In the genomic region with DNA sequence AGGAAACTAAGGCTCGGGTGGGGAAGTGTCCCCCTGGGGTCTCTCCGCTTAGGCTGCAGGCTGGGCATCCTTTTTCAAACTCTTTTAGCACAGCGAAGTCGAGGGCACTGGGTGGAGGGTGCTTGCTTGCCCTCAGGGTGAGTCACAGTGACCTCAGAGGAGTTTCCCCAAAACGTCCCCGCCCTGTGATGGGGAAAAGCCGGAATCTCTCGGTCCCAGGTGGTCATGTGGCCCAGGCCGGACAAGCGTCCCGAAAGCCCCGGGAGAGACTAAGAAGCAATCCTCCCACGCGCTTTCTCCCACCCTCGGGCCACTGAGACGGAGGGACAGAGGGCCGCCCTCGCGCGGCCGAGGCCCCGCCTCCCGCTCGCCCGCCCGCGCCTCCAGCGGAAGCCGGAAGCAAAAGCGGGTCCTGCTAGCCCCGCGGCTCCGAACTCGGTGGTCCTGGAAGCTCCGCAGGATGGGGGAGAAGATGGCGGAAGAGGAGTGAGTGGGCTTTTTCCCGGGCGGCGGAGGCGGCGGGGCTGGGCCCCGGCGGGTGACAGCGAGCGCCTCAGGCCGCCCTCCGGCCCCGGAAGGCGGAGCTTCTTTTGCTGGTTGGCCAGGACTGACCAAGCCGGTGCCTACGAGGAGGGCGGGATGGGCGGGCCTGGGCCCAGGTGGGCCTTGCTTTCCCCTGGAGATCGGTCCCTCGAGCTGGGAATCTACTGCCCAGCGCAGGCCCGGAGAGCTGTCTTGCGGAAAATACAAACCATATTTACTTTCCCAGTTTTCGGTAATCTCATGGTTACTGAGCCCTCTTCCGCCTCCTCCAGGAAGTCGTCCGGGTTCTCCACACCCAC, we compare ENCODE assay signal across 1 cellular context.
TF ChIP-seq lines count a peak whose summit lies in the region.

A gene with protein sequence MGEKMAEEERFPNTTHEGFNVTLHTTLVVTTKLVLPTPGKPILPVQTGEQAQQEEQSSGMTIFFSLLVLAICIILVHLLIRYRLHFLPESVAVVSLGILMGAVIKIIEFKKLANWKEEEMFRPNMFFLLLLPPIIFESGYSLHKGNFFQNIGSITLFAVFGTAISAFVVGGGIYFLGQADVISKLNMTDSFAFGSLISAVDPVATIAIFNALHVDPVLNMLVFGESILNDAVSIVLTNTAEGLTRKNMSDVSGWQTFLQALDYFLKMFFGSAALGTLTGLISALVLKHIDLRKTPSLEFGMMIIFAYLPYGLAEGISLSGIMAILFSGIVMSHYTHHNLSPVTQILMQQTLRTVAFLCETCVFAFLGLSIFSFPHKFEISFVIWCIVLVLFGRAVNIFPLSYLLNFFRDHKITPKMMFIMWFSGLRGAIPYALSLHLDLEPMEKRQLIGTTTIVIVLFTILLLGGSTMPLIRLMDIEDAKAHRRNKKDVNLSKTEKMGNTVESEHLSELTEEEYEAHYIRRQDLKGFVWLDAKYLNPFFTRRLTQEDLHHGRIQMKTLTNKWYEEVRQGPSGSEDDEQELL (plus strand): TSS at position 366 of the 842 bp plus-strand sequence. CDS start 95 bp downstream, at position 461.

TF ChIP-seq in HepG2, 621 proteins besides CTCF, POLR2A, EP300 and RAD21 (continued from another document and continues in another):
- TF ChIP-seq SAP130 (CRISPR knock-in tag; IDR thresholded peaks at IDR 0.05; ENCODE audit: low read depth) (peak; percentile 96), ZNF678 (CRISPR knock-in tag; IDR thresholded peaks at IDR 0.05) (peak; percentile 92), ZNF501 (CRISPR knock-in tag; IDR thresholded peaks at IDR 0.05) (peak; percentile 96), PHF5A (CRISPR knock-in tag; IDR thresholded peaks at IDR 0.05; ENCODE audit: low read depth, unreplicated experiment) (no peak), ARHGAP35 (CRISPR knock-in tag; IDR thresholded peaks at IDR 0.05; ENCODE audit: borderline replicate concordance) (peak; percentile 90; the same call in 1 of the 2 replicates), MAFF (IDR thresholded peaks at IDR 0.05; ENCODE audit: low read depth, low read length) (no peak), ZNF737 (CRISPR knock-in tag; IDR thresholded peaks at IDR 0.05; ENCODE audit: borderline replicate concordance) (no peak), MYC (CRISPR knock-in tag; IDR thresholded peaks at IDR 0.05; ENCODE audit: borderline replicate concordance) (peak; percentile 93; the same call in 1 of the 2 replicates), PCBP1 (IDR thresholded peaks at IDR 0.05; ENCODE audit: borderline replicate concordance, low read depth, low read length) (0 out of 2 replicates have a peak, but pooled peaks have one; percentile 73), ZNF329 (CRISPR knock-in tag; IDR thresholded peaks at IDR 0.05; ENCODE audit: low read depth) (peak; percentile 68; the same call in 1 of the 2 replicates), ZSCAN9 (CRISPR knock-in tag; IDR thresholded peaks at IDR 0.05; ENCODE audit: borderline replicate concordance) (peak; percentile 87), RFX3 (CRISPR knock-in tag; IDR thresholded peaks at IDR 0.05) (no peak), ZNF331 (CRISPR knock-in tag; IDR thresholded peaks at IDR 0.05) (peak; percentile 77), ZNF558 (CRISPR knock-in tag; IDR thresholded peaks at IDR 0.05; ENCODE audit: borderline replicate concordance) (0 out of 2 replicates have a peak, but pooled peaks have one; percentile 69), ZNF629 (CRISPR knock-in tag; conservative IDR thresholded peaks at IDR 0.05) (no peak; the same call in 1 of the 2 replicates), RNF2 (conservative IDR thresholded peaks at IDR 0.05; ENCODE audit: low read depth) (no peak), EED (CRISPR knock-in tag; IDR thresholded peaks at IDR 0.05) (peak; percentile 86), ZSCAN25 (CRISPR knock-in tag; IDR thresholded peaks at IDR 0.05) (0 out of 2 replicates have a peak, but pooled peaks have one; percentile 54), ETV6 (CRISPR knock-in tag; conservative IDR thresholded peaks at IDR 0.05) (peak; percentile 61; the same call in 1 of the 2 replicates), MTA1 (CRISPR knock-in tag; IDR thresholded peaks at IDR 0.05; ENCODE audit: borderline replicate concordance) (peak; percentile 86), ZSCAN31 (CRISPR knock-in tag; IDR thresholded peaks at IDR 0.05; ENCODE audit: low read depth) (peak; percentile 92), AHR (CRISPR knock-in tag; IDR thresholded peaks at IDR 0.05) (no peak; the same call in 1 of the 2 replicates), RARA (CRISPR knock-in tag; IDR thresholded peaks at IDR 0.05) (peak; percentile 24; the same call in 1 of the 2 replicates), FOXO1 (CRISPR knock-in tag; IDR thresholded peaks at IDR 0.05) (peak; percentile 58; the same call in 1 of the 2 replicates), PHB2 (IDR thresholded peaks at IDR 0.05; ENCODE audit: partially characterized antibody) (no peak), ZNF7 (CRISPR knock-in tag; IDR thresholded peaks at IDR 0.05) (no peak), GATA4 (IDR thresholded peaks at IDR 0.05; ENCODE audit: borderline replicate concordance, low read depth) (no peak; the same call in 1 of the 2 replicates), TBL1XR1 (IDR thresholded peaks at IDR 0.05; ENCODE audit: borderline replicate concordance, low read length, partially characterized antibody) (no peak), ZBTB21 (CRISPR knock-in tag; IDR thresholded peaks at IDR 0.05) (peak; percentile 53; the same call in 1 of the 2 replicates), SAFB2 (CRISPR knock-in tag; IDR thresholded peaks at IDR 0.05; ENCODE audit: borderline replicate concordance, low read depth) (peak; percentile 84), POLR2AphosphoS2 (IDR thresholded peaks at IDR 0.05; ENCODE audit: low read depth, low read length) (no peak), ZNF547 (CRISPR knock-in tag; IDR thresholded peaks at IDR 0.05) (peak; percentile 53), ZNF251 (CRISPR knock-in tag; IDR thresholded peaks at IDR 0.05) (no peak), FOXJ3 (CRISPR knock-in tag; IDR thresholded peaks at IDR 0.05; ENCODE audit: borderline replicate concordance) (no peak), KAT8 (CRISPR knock-in tag; IDR thresholded peaks at IDR 0.05) (peak; percentile 98), ZNF891 (CRISPR knock-in tag; IDR thresholded peaks at IDR 0.05) (0 out of 2 replicates have a peak, but pooled peaks have one; percentile 67), ISL2 (CRISPR knock-in tag; IDR thresholded peaks at IDR 0.05) (peak; percentile 82), MEIS2 (CRISPR knock-in tag; IDR thresholded peaks at IDR 0.05) (no peak; the same call in none of the 2 replicates), ZNF3 (CRISPR knock-in tag; IDR thresholded peaks at IDR 0.05) (no peak), MIXL1 (CRISPR knock-in tag; IDR thresholded peaks at IDR 0.05) (no peak; the same call in 1 of the 2 replicates), ZNF563 (CRISPR knock-in tag; IDR thresholded peaks at IDR 0.05) (peak; percentile 44; the same call in 1 of the 2 replicates), SUZ12 (IDR thresholded peaks at IDR 0.05; ENCODE audit: low read depth, low read length) (no peak), HNRNPLL (IDR thresholded peaks at IDR 0.05; ENCODE audit: low read depth, low read length, poor library complexity, severe bottlenecking) (peak; percentile 89), ZNF788 (CRISPR knock-in tag; IDR thresholded peaks at IDR 0.05; ENCODE audit: borderline replicate concordance) (no peak; the same call in none of the 2 replicates), ZNF562 (CRISPR knock-in tag; IDR thresholded peaks at IDR 0.05; ENCODE audit: borderline replicate concordance) (no peak), U2AF1 (optimal IDR thresholded peaks at IDR 0.05; ENCODE audit: low read depth, low read length) (peak; percentile 86), ZNF230 (CRISPR knock-in tag; IDR thresholded peaks at IDR 0.05) (peak; percentile 95; the same call in 1 of the 2 replicates)
- TF ChIP-seq, protein P1, sequence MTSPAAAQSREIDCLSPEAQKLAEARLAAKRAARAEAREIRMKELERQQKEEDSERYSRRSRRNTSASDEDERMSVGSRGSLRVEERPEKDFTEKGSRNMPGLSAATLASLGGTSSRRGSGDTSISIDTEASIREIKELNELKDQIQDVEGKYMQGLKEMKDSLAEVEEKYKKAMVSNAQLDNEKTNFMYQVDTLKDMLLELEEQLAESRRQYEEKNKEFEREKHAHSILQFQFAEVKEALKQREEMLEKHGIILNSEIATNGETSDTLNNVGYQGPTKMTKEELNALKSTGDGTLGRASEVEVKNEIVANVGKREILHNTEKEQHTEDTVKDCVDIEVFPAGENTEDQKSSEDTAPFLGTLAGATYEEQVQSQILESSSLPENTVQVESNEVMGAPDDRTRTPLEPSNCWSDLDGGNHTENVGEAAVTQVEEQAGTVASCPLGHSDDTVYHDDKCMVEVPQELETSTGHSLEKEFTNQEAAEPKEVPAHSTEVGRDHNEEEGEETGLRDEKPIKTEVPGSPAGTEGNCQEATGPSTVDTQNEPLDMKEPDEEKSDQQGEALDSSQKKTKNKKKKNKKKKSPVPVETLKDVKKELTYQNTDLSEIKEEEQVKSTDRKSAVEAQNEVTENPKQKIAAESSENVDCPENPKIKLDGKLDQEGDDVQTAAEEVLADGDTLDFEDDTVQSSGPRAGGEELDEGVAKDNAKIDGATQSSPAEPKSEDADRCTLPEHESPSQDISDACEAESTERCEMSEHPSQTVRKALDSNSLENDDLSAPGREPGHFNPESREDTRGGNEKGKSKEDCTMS (CRISPR knock-in tag; conservative IDR thresholded peaks at IDR 0.05): 0 out of 2 replicates have a peak, but pooled peaks have one; percentile 47
- TF ChIP-seq, protein P2, sequence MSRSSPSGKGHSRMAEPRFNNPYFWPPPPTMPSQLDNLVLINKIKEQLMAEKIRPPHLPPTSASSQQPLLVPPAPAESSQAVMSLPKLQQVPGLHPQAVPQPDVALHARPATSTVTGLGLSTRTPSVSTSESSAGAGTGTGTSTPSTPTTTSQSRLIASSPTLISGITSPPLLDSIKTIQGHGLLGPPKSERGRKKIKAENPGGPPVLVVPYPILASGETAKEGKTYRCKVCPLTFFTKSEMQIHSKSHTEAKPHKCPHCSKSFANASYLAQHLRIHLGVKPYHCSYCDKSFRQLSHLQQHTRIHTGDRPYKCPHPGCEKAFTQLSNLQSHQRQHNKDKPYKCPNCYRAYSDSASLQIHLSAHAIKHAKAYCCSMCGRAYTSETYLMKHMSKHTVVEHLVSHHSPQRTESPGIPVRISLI (CRISPR knock-in tag; IDR thresholded peaks at IDR 0.05; ENCODE audit: borderline replicate concordance): peak; percentile 63; the same call in 1 of the 2 replicates
- TF ChIP-seq, protein P3, sequence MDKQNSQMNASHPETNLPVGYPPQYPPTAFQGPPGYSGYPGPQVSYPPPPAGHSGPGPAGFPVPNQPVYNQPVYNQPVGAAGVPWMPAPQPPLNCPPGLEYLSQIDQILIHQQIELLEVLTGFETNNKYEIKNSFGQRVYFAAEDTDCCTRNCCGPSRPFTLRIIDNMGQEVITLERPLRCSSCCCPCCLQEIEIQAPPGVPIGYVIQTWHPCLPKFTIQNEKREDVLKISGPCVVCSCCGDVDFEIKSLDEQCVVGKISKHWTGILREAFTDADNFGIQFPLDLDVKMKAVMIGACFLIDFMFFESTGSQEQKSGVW (CRISPR knock-in tag; IDR thresholded peaks at IDR 0.05; ENCODE audit: borderline replicate concordance): no peak
- TF ChIP-seq, protein P4, sequence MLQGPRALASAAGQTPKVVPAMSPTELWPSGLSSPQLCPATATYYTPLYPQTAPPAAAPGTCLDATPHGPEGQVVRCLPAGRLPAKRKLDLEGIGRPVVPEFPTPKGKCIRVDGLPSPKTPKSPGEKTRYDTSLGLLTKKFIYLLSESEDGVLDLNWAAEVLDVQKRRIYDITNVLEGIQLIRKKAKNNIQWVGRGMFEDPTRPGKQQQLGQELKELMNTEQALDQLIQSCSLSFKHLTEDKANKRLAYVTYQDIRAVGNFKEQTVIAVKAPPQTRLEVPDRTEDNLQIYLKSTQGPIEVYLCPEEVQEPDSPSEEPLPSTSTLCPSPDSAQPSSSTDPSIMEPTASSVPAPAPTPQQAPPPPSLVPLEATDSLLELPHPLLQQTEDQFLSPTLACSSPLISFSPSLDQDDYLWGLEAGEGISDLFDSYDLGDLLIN (CRISPR knock-in tag; IDR thresholded peaks at IDR 0.05; ENCODE audit: borderline replicate concordance): 0 out of 2 replicates have a peak, but pooled peaks have one; percentile 49
- TF ChIP-seq, protein P5, sequence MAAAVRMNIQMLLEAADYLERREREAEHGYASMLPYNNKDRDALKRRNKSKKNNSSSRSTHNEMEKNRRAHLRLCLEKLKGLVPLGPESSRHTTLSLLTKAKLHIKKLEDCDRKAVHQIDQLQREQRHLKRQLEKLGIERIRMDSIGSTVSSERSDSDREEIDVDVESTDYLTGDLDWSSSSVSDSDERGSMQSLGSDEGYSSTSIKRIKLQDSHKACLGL (CRISPR knock-in tag; IDR thresholded peaks at IDR 0.05): no peak; the same call in none of the 2 replicates
- TF ChIP-seq, protein P6, sequence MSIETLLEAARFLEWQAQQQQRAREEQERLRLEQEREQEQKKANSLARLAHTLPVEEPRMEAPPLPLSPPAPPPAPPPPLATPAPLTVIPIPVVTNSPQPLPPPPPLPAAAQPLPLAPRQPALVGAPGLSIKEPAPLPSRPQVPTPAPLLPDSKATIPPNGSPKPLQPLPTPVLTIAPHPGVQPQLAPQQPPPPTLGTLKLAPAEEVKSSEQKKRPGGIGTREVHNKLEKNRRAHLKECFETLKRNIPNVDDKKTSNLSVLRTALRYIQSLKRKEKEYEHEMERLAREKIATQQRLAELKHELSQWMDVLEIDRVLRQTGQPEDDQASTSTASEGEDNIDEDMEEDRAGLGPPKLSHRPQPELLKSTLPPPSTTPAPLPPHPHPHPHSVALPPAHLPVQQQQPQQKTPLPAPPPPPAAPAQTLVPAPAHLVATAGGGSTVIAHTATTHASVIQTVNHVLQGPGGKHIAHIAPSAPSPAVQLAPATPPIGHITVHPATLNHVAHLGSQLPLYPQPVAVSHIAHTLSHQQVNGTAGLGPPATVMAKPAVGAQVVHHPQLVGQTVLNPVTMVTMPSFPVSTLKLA (IDR thresholded peaks at IDR 0.05): no peak
- TF ChIP-seq, protein P7, sequence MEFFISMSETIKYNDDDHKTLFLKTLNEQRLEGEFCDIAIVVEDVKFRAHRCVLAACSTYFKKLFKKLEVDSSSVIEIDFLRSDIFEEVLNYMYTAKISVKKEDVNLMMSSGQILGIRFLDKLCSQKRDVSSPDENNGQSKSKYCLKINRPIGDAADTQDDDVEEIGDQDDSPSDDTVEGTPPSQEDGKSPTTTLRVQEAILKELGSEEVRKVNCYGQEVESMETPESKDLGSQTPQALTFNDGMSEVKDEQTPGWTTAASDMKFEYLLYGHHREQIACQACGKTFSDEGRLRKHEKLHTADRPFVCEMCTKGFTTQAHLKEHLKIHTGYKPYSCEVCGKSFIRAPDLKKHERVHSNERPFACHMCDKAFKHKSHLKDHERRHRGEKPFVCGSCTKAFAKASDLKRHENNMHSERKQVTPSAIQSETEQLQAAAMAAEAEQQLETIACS (CRISPR knock-in tag; IDR thresholded peaks at IDR 0.05): peak; percentile 62
- TF ChIP-seq, protein P8, sequence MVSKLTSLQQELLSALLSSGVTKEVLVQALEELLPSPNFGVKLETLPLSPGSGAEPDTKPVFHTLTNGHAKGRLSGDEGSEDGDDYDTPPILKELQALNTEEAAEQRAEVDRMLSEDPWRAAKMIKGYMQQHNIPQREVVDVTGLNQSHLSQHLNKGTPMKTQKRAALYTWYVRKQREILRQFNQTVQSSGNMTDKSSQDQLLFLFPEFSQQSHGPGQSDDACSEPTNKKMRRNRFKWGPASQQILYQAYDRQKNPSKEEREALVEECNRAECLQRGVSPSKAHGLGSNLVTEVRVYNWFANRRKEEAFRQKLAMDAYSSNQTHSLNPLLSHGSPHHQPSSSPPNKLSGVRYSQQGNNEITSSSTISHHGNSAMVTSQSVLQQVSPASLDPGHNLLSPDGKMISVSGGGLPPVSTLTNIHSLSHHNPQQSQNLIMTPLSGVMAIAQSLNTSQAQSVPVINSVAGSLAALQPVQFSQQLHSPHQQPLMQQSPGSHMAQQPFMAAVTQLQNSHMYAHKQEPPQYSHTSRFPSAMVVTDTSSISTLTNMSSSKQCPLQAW (CRISPR knock-in tag; IDR thresholded peaks at IDR 0.05): peak; percentile 65; the same call in 1 of the 2 replicates
